10 cellular contexts compared by ENCODE assay signal in the genomic region with DNA sequence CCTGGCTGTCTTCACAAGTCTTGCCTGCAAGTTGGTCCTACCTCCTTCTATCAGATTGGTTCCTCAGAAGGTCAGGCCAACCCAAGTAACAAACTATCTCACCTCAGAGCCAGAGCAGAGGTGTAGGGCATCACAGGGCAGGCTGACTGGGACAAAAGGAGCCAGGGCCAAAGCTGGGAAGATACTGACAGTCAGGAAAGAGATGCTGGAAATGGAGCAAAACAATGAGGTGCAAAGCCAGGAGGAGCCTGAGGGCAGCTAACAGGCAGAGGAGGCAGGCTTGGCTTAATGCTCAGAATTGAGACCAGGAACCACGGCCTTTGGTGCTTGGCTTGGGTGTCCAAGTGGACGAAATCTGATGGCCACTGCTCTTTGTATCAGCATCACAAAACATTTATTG.
DNase-seq lines count a peak whose midpoint lies in the region; ATAC-seq and TF ChIP-seq lines count a peak whose summit lies in the region.
"Had no signal": no experiment of that assay in that cellular context is flagged by ENCODE, and none has a peak within 500 bp of the region (broad histone marks: within the 10 kb centered on the region; RNA-seq: fewer than 3 reads in every experiment).

No MANE protein-coding gene starts in this region.

- POLR2A ChIA-PET in CD4-positive, alpha-beta memory T cell (lab: Charles Lee; ENCODE audit: partially characterized antibody) = interaction anchor here (8.5 kb wide), 1 partner anchor 27 kb away, joined by 465 read pairs; a partner anchor contains a TSS
- POLR2A ChIA-PET in RWPE1 (lab: Yijun Ruan, JAX; ENCODE audit: low non-redundant PET) = no interaction called here

- no peak overlapping the region for H2AFZ ChIP-seq in fibroblast of lung (ENCODE audit: low read length)

- no peaks in the 10 kb centered on the region for H3K27me3 Mint-ChIP-seq in CD4-positive, alpha-beta memory T cell

- no peak overlapping the region for H3K9ac ChIP-seq in fibroblast of lung (ENCODE audit: insufficient read depth, low read length)

- H3K27ac Mint-ChIP-seq in CD4-positive, alpha-beta memory T cell = peak overlapping the region; percentile 87 to 99 (median 96)

- H3K79me2 ChIP-seq in fibroblast of lung (ENCODE audit: control insufficient read depth, insufficient read depth, low read length) = peaks cover 63% of the 10 kb centered on the region

- CTCF ChIA-PET in CD4-positive, alpha-beta memory T cell (lab: Charles Lee; ENCODE audit: partially characterized antibody) = no interaction called here
- CTCF ChIA-PET in RWPE1 (lab: Yijun Ruan, JAX) = no interaction called here

- no peaks in the 10 kb centered on the region for H4K20me1 ChIP-seq in fibroblast of lung (ENCODE audit: control insufficient read depth, extremely low read depth, insufficient read depth, low read length)

- no peaks in the 10 kb centered on the region for H3K27me3 ChIP-seq in CD4-positive, alpha-beta memory T cell (ENCODE audit: insufficient read depth, low read length)
- H3K27me3 ChIP-seq in fibroblast of lung (ENCODE audit: control insufficient read depth, insufficient read depth, low read length) (no peaks in the 10 kb centered on the region), psoas muscle (ENCODE audit: insufficient read depth in 3 of 3, low read length in 2 of 3) (no peaks in the 10 kb centered on the region)

- peaks cover 3 to 20% of the 10 kb centered on the region in 2 donors for H3K36me3 Mint-ChIP-seq in CD4-positive, alpha-beta memory T cell

- peaks cover 52% of the 10 kb centered on the region for H3K4me1 ChIP-seq in CD4-positive, alpha-beta memory T cell (ENCODE audit: insufficient read depth, low read length)
- peaks cover 28% of the 10 kb centered on the region for H3K4me1 ChIP-seq in fibroblast of lung (ENCODE audit: control insufficient read depth, extremely low read depth, insufficient read depth, low read length)
- H3K4me1 ChIP-seq in psoas muscle = peaks cover 65% of the 10 kb centered on the region

- no peak overlapping the region for H3K4me3 ChIP-seq in CD4-positive, alpha-beta memory T cell (ENCODE audit: low read length in 2 of 2)
- H3K4me3 ChIP-seq in fibroblast of lung (replicated peaks in 1 of 4; ENCODE audit: control extremely low read depth in 1 of 4, insufficient read depth in 1 of 4, low read depth in 3 of 4, low read length in 4 of 4) = no peak overlapping the region
- H3K4me3 ChIP-seq in psoas muscle = no peak overlapping the region

- H3K9me3 ChIP-seq in CD4-positive, alpha-beta memory T cell (ENCODE audit: control insufficient read depth in 1 of 2, low read length in 2 of 2) = no peaks in the 10 kb centered on the region
- H3K9me3 ChIP-seq in fibroblast of lung (ENCODE audit: control insufficient read depth, insufficient read depth, low read depth, low read length) (no peaks in the 10 kb centered on the region), psoas muscle (no peaks in the 10 kb centered on the region)

- H3K4me1 Mint-ChIP-seq in CD4-positive, alpha-beta memory T cell = peaks cover 48 to 74% (median 59%) of the 10 kb centered on the region in 4 donors

- H3K9me3 Mint-ChIP-seq in CD4-positive, alpha-beta memory T cell = no peaks in the 10 kb centered on the region

- WGBS in psoas muscle, 3 donors = 64 to 74% (median 67%) methylated on average over 2 of the region's 2 CpGs

- DNase-seq in CD4-positive, alpha-beta memory T cell = no peak
- DNase-seq in RWPE1 (ENCODE audit: low spot score) (no peak), fibroblast of lung (ENCODE audit: low read depth in 2 of 2) (no peak), psoas muscle (no peak), cortex of kidney (lab: John Stamatoyannopoulos, UW) (no peak), NCI-H526 treated with DMSO at 0.1 percent for 48 hours (lab: John Stamatoyannopoulos, UW) (no peak), midbrain (lab: John Stamatoyannopoulos, UW) (no peak)
- DNase-seq: NCI-H2081; stimulated activated CD4-positive, alpha-beta T cell treated with anti-CD3 and anti-CD28 coated beads, Interleukin-15, amount 100 ng/mL, for 24 hours had no signal

- peak overlapping the region in 3 of 8 donors; percentile 66 to 98 (median 97) for H3K4me3 Mint-ChIP-seq in CD4-positive, alpha-beta memory T cell

- peaks cover 5% of the 10 kb centered on the region for H3K36me3 ChIP-seq in CD4-positive, alpha-beta memory T cell (ENCODE audit: insufficient read depth, low read length)
- H3K36me3 ChIP-seq in fibroblast of lung (ENCODE audit: control insufficient read depth, insufficient read depth, low read length) (no peaks in the 10 kb centered on the region), psoas muscle (ENCODE audit: insufficient read depth in 1 of 2, low read depth in 1 of 2) (no peaks in the 10 kb centered on the region)

- intact Hi-C loops in CD4-positive, alpha-beta memory T cell (cut with micrococcal nuclease) = no loop called here
- intact Hi-C loops in psoas muscle (cut with DNase I) = no loop called here

- TF ChIP-seq CTCF in RWPE1 (conservative IDR thresholded peaks at IDR 0.05; ENCODE audit: low read depth) (no peak), fibroblast of lung (conservative IDR thresholded peaks at IDR 0.05 in 1 of 2, IDR thresholded peaks at IDR 0.05 in 1 of 2; ENCODE audit: low read depth in 1 of 2, low read length in 2 of 2) (no peak), psoas muscle (IDR thresholded peaks at IDR 0.05) (no peak)

- peak overlapping the region; percentile 84 for H3K27ac ChIP-seq in CD4-positive, alpha-beta memory T cell (ENCODE audit: low read depth, low read length)
- H3K27ac ChIP-seq in RWPE1 (peak overlapping the region; percentile 99), fibroblast of lung (ENCODE audit: insufficient read depth, low read length) (peak overlapping the region; percentile 21), psoas muscle (peak overlapping the region; percentile 98)

- ATAC-seq in psoas muscle = no peak
- ATAC-seq in GM18909 (IDR thresholded peaks at IDR 0.05; ENCODE audit: poor library complexity, unreplicated experiment) = no peak

- no peak overlapping the region for H3K4me2 ChIP-seq in fibroblast of lung (ENCODE audit: extremely low read depth, insufficient read depth, low read length)

Comparison
In these comparisons a context has a peak if more than half of its experiments do, and no peak if none do; other contexts are left out.
1. H3K27ac ChIP-seq: peak in every context shown above with its lines; median percentile 99 in RWPE1; 98 in psoas muscle; 84 in CD4-positive, alpha-beta memory T cell; 21 in fibroblast of lung.